ENCODE assay signal across 6 cellular contexts in genomic region chr10:131300508-131300907, GRCh38.
"Had no signal": no experiment of that assay in that cellular context is flagged by ENCODE, and none has a peak within 500 bp of the region (broad histone marks: within the 10 kb centered on the region; RNA-seq: fewer than 3 reads in every experiment).

No MANE protein-coding gene starts in this region.

- H3K4me3 ChIP-seq: K562 had no signal

- H3K27ac ChIP-seq: HL-60, KMS-11 had no signal

- DNase-seq: IMR-90, KBM-7, KG1 had no signal
